In genomic region chr6:125988280-125988679, GRCh38 we compare ENCODE assay signal across 29 cellular contexts. TPM values are rescaled to one million over a fixed set of nuclear protein-coding genes. Genes with fewer than 3 reads are reported as not detected.
DNase-seq lines count a peak whose midpoint lies in the region; ATAC-seq, FAIRE-seq and TF ChIP-seq lines count a peak whose summit lies in the region.
"Had no signal": no experiment of that assay in that cellular context is flagged by ENCODE, and none has a peak within 500 bp of the region (broad histone marks: within the 10 kb centered on the region; RNA-seq: fewer than 3 reads in every experiment).

No MANE protein-coding gene starts in this region.

- ATAC-seq in HCT116 (no peak), PC-3 (no peak), GM21515 (IDR thresholded peaks at IDR 0.05; ENCODE audit: unreplicated experiment) (no peak), GM19351 (IDR thresholded peaks at IDR 0.05; ENCODE audit: unreplicated experiment) (no peak)
- ATAC-seq: left colon; stimulated activated naive B cell treated with anti-CD40 and anti-IgM and Interleukin-4, amounts not matched to agents 10 μg/mL and 1 μg/mL and 100 μg/mL, for 72 hours had no signal

- no peak overlapping the region for H3K4me3 ChIP-seq in BLaER1 treated with 17β-estradiol and CSF1 and Interleukin-3, amounts not matched to agents 10 nM and 100 nM
- H3K4me3 ChIP-seq in HCT116 (replicated peaks in 1 of 2; ENCODE audit: low read depth in 1 of 2, low read length in 2 of 2) (no peak overlapping the region), PC-3 (ENCODE audit: low read length) (no peak overlapping the region), keratinocyte (ENCODE audit: control insufficient read depth in 2 of 3, extremely low read depth in 1 of 3, insufficient read depth in 2 of 3, low read depth in 1 of 3, low read length in 3 of 3) (no peak overlapping the region)

- no peaks in the 10 kb centered on the region for H3K27me3 ChIP-seq in BLaER1 treated with 17β-estradiol and CSF1 and Interleukin-3, amounts not matched to agents 10 nM and 100 nM
- H3K27me3 ChIP-seq in HCT116 (ENCODE audit: insufficient read depth, low read length), result no peaks in the 10 kb centered on the region
- no peaks in the 10 kb centered on the region for H3K27me3 ChIP-seq in PC-3 (ENCODE audit: low read length)
- H3K27me3 ChIP-seq in keratinocyte (ENCODE audit: control insufficient read depth, extremely low read depth, insufficient read depth, low read length), result no peaks in the 10 kb centered on the region
- H3K27me3 ChIP-seq: BE2C had no signal

- H3K36me3 ChIP-seq in BLaER1 treated with 17β-estradiol and CSF1 and Interleukin-3, amounts not matched to agents 10 nM and 100 nM, result no peaks in the 10 kb centered on the region
- H3K36me3 ChIP-seq in HCT116 (ENCODE audit: control insufficient read depth in 1 of 2, insufficient read depth in 2 of 2, low read length in 2 of 2) (no peaks in the 10 kb centered on the region), PC-3 (ENCODE audit: low read depth, low read length) (no peaks in the 10 kb centered on the region), keratinocyte (ENCODE audit: control insufficient read depth in 2 of 2, extremely low read depth in 1 of 2, insufficient read depth in 2 of 2, low read length in 2 of 2) (no peaks in the 10 kb centered on the region)
- H3K36me3 ChIP-seq: BE2C, HAP-1 had no signal

- CTCF ChIA-PET in HCT116 (lab: Charles Lee) (interaction anchor here (0.8 kb wide), 1 partner anchor 24 kb away, joined by 3 read pairs; no protein-coding TSS in a partner anchor), PC-3 (lab: Charles Lee) (no interaction called here)

- peak overlapping the region in 8 of 11 experiments; percentile 2 to 86 (median 79); a peak in 4 of 22 replicates for H3K4me2 ChIP-seq in BLaER1 treated with 17β-estradiol and CSF1 and Interleukin-3, amounts not matched to agents 10 nM and 100 nM
- H3K4me2 ChIP-seq in HCT116 (ENCODE audit: low read length) (peak overlapping the region; percentile 88), PC-3 (ENCODE audit: low read length) (peak overlapping the region; percentile 85), keratinocyte (ENCODE audit: control insufficient read depth, extremely low read depth, insufficient read depth, low read depth, low read length) (peak overlapping the region; percentile 88)

- no peak for TF ChIP-seq RAD21 in HCT116 (IDR thresholded peaks at IDR 0.05; ENCODE audit: low read depth)

- no peaks in the 10 kb centered on the region for H3F3A ChIP-seq in PC-3 (ENCODE audit: low read length, unreplicated experiment)

- no TSS peak for BruUV-seq in HCT116 (replicated peaks; lab: Mats Ljungman, UMichigan)
- BruUV-seq in PC-3 (replicated peaks; lab: Mats Ljungman, UMichigan), result no TSS peak

- no peak for DNase-seq in HCT116 (ENCODE audit: low read depth, low spot score)
- no peak for DNase-seq in PC-3
- no peak for DNase-seq in keratinocyte (ENCODE audit: low read depth, low spot score)
- DNase-seq in NCI-H1105 (lab: John Stamatoyannopoulos, UW), result no peak
- DNase-seq in activated CD4-positive, alpha-beta T cell treated with anti-CD3 and anti-CD28 coated beads for 1 hour, result no peak
- DNase-seq: activated CD4-positive, alpha-beta T cell treated with anti-CD3 and anti-CD28 coated beads, Interleukin-2, amount 50 U/mL, for 48 hours; activated CD4-positive, CD25-positive, alpha-beta regulatory T cell; activated effector memory CD4-positive, alpha-beta T cell treated with Interleukin-2 at 50 U/mL for 16 hours; activated naive CD8-positive, alpha-beta T cell treated with anti-CD3 and anti-CD28 coated beads for 36 hours; BE2C; central memory CD4-positive, alpha-beta T cell; dermis blood vessel endothelial cell; left colon; naive B cell; NCI-H1417; NCI-H2081; NCI-H226; NCI-H748 treated with DMSO at 0.1 percent for 48 hours; Right ventricle myocardium superior; stimulated activated CD4-positive, alpha-beta T cell treated with anti-CD3 and anti-CD28 coated beads, Interleukin-4, amount 100 ng/mL, for 1 hour; stimulated activated naive B cell treated with anti-CD40 and anti-IgM and Interleukin-4, amounts not matched to agents 10 μg/mL and 1 μg/mL and 100 μg/mL, for 72 hours; SW 1271 had no signal

- no peak overlapping the region for H3K9ac ChIP-seq in BLaER1 treated with 17β-estradiol and CSF1 and Interleukin-3, amounts not matched to agents 10 nM and 100 nM
- H3K9ac ChIP-seq in HCT116 (ENCODE audit: low read length), result no peak overlapping the region
- H3K9ac ChIP-seq in PC-3 (ENCODE audit: low read length), result no peak overlapping the region
- no peak overlapping the region for H3K9ac ChIP-seq in keratinocyte (ENCODE audit: control insufficient read depth, extremely low read depth, insufficient read depth, low read length)

- peaks cover 6% of the 10 kb centered on the region; the same call in 1 of the 2 replicates for H3K9me2 ChIP-seq in HCT116 (ENCODE audit: insufficient read depth)
- no peaks in the 10 kb centered on the region for H3K9me2 ChIP-seq in PC-3 (replicated peaks; ENCODE audit: low read length)

- intact Hi-C loops in HCT116 (cut with micrococcal nuclease), result no loop called here
- intact Hi-C loops in PC-3 (cut with micrococcal nuclease), result no loop called here

- TF ChIP-seq CTCF in HCT116 (IDR thresholded peaks at IDR 0.05 in 2 of 3, conservative IDR thresholded peaks at IDR 0.05 in 1 of 3; ENCODE audit: borderline replicate concordance in 1 of 3, insufficient read depth in 1 of 3, low read depth in 2 of 3, low read length in 2 of 3), result no peak
- no peak for TF ChIP-seq CTCF in PC-3 (conservative IDR thresholded peaks at IDR 0.05; ENCODE audit: low read depth, low read length)
- TF ChIP-seq CTCF in keratinocyte (optimal IDR thresholded peaks at IDR 0.05 in 1 of 3, IDR thresholded peaks at IDR 0.05 in 1 of 3, conservative IDR thresholded peaks at IDR 0.05 in 1 of 3; ENCODE audit: extremely low read depth in 1 of 3, insufficient read depth in 2 of 3, low read length in 3 of 3), result no peak

- FAIRE-seq in keratinocyte (lab: Jason Lieb, UNC), result no peak
- FAIRE-seq: astrocyte, endothelial cell of umbilical vein, urothelium cell line had no signal

- dilution Hi-C loops in keratinocyte (cut with MboI; ENCODE audit: extremely low pct_ligation_motif_present, low sequenced_read_pairs), result no loop called here

- H3K4me1 ChIP-seq in BLaER1 treated with 17β-estradiol and CSF1 and Interleukin-3, amounts not matched to agents 10 nM and 100 nM, result peaks cover 10 to 27% (median 17%) of the 10 kb centered on the region in 10 experiments; a peak in 19 of 20 replicates
- H3K4me1 ChIP-seq in HCT116 (ENCODE audit: control insufficient read depth in 1 of 2, insufficient read depth in 2 of 2, low read length in 2 of 2), result peaks cover 7 to 39% of the 10 kb centered on the region in 2 experiments
- peaks cover 40% of the 10 kb centered on the region for H3K4me1 ChIP-seq in PC-3 (ENCODE audit: insufficient read depth, low read length)
- peaks cover 24% of the 10 kb centered on the region for H3K4me1 ChIP-seq in keratinocyte (ENCODE audit: control insufficient read depth, extremely low read depth, insufficient read depth, low read length)
- H3K4me1 ChIP-seq: BE2C had no signal

- H3K79me2 ChIP-seq in HCT116 (ENCODE audit: insufficient read depth, low read length) (peaks cover 78% of the 10 kb centered on the region), PC-3 (ENCODE audit: low read length) (peaks cover 84% of the 10 kb centered on the region), keratinocyte (ENCODE audit: control insufficient read depth, insufficient read depth, low read length) (peaks cover 55% of the 10 kb centered on the region)

- POLR2A ChIA-PET in HCT116 (lab: Charles Lee) (no interaction called here), PC-3 (lab: Charles Lee; ENCODE audit: unreplicated experiment) (no interaction called here)

- H3K9me1 ChIP-seq in keratinocyte (ENCODE audit: control insufficient read depth, extremely low read depth, insufficient read depth, low read length), result peaks cover 2% of the 10 kb centered on the region

- RAD21 ChIA-PET in HCT116 (lab: Charles Lee; ENCODE audit: low non-redundant PET in 1 of 2, low total read pairs in 2 of 2, uncharacterized antibody in 2 of 2, unreplicated experiment in 2 of 2), result no interaction called here

- no peaks in the 10 kb centered on the region for H3K9me3 ChIP-seq in BLaER1 treated with 17β-estradiol and CSF1 and Interleukin-3, amounts not matched to agents 10 nM and 100 nM (replicated peaks in 1 of 11)
- H3K9me3 ChIP-seq in HCT116 (ENCODE audit: control insufficient read depth in 1 of 2, insufficient read depth in 1 of 2, low read depth in 1 of 2, low read length in 2 of 2) (no peaks in the 10 kb centered on the region), PC-3 (ENCODE audit: low read length) (no peaks in the 10 kb centered on the region), keratinocyte (ENCODE audit: control insufficient read depth, low read depth, low read length) (no peaks in the 10 kb centered on the region)
- H3K9me3 ChIP-seq: BE2C, HAP-1 had no signal

- H4K20me1 ChIP-seq in BLaER1 treated with 17β-estradiol and CSF1 and Interleukin-3, amounts not matched to agents 10 nM and 100 nM, result peaks cover 0 to 14% (median 0%) of the 10 kb centered on the region in 11 experiments; a peak in 4 of 22 replicates
- H4K20me1 ChIP-seq in HCT116 (ENCODE audit: insufficient read depth) (peaks cover 7% of the 10 kb centered on the region; the same call in 1 of the 2 replicates), PC-3 (ENCODE audit: low read length) (peaks cover 5% of the 10 kb centered on the region), keratinocyte (ENCODE audit: control insufficient read depth, extremely low read depth, insufficient read depth, low read length) (peaks cover 3% of the 10 kb centered on the region)

- no peak for TF ChIP-seq POLR2A in HCT116 (IDR thresholded peaks at IDR 0.05; ENCODE audit: borderline replicate concordance, extremely low read depth, insufficient read depth, insufficient read length)

- H3K27ac ChIP-seq in BLaER1 treated with 17β-estradiol and CSF1 and Interleukin-3, amounts not matched to agents 10 nM and 100 nM, result no peak overlapping the region
- H3K27ac ChIP-seq in HCT116 (ENCODE audit: low read depth, low read length) (no peak overlapping the region), PC-3 (ENCODE audit: low read length) (no peak overlapping the region), keratinocyte (ENCODE audit: control insufficient read depth, insufficient read depth, low read length) (no peak overlapping the region)

- no peak overlapping the region for H2AFZ ChIP-seq in HCT116 (ENCODE audit: low read depth, low read length, poor library complexity, severe bottlenecking)
- H2AFZ ChIP-seq in PC-3 (ENCODE audit: low read length), result no peak overlapping the region
- H2AFZ ChIP-seq in keratinocyte (ENCODE audit: control insufficient read depth, low read length), result no peak overlapping the region

RNA-seq across cellular contexts. Expression of gene TRMT11, which starts 1.9 kb away (rescaled TPM):
- total RNA-seq in HCT116 (2021; ENCODE audit: unreplicated experiment) (41.8 TPM), PC-3 (2014; rRNA removed) (17.9 and 23.5 TPM in 2 replicates)
- 16.0 and 22.5 TPM in 2 replicates for polyA plus RNA-seq in HCT116 (2012)
- polyA plus RNA-seq in keratinocyte, result 14.7 to 23.0 TPM (median 15.0 TPM) in 3 replicates
- 14.9 TPM for polyA plus RNA-seq in keratinocyte (2011; ENCODE audit: low read depth)
- polyA plus RNA-seq in keratinocyte (2011; cell fraction: cytosol; rRNA removed), result 11.9 and 20.6 TPM in 2 replicates
- 23.0 and 33.3 TPM in 2 replicates for polyA plus RNA-seq in keratinocyte (2011; cell fraction: nucleus; rRNA removed)
- polyA plus RNA-seq in keratinocyte (2012; ENCODE audit: low replicate concordance), result 10.7 and 13.5 TPM in 2 replicates
- polyA minus RNA-seq in keratinocyte, result 1.1 to 30.8 TPM (median 9.2 TPM) in 3 replicates
- 6.5 TPM for polyA minus RNA-seq in keratinocyte (2011; cell fraction: cytosol; rRNA and poly(A)+ RNA removed)
- 19.7 and 29.3 TPM in 2 replicates for polyA minus RNA-seq in keratinocyte (2011; cell fraction: nucleus; rRNA and poly(A)+ RNA removed)

RNA-seq across cellular contexts. Expression of gene HINT3, which starts 31.7 kb away (rescaled TPM):
- total RNA-seq in HCT116 (2021; ENCODE audit: unreplicated experiment), result 12.7 TPM
- polyA plus RNA-seq in HCT116 (2012), result 5.6 and 7.9 TPM in 2 replicates
- 7.8 and 8.0 TPM in 2 replicates for total RNA-seq in PC-3 (2014; rRNA removed)
- polyA plus RNA-seq in keratinocyte, result 1.5 to 3.9 TPM (median 2.9 TPM) in 3 replicates
- polyA plus RNA-seq in keratinocyte (2011; ENCODE audit: low read depth), result 39.6 TPM
- polyA plus RNA-seq in keratinocyte (2011; cell fraction: cytosol; rRNA removed), result 3.5 and 4.5 TPM in 2 replicates
- polyA plus RNA-seq in keratinocyte (2011; cell fraction: nucleus; rRNA removed), result 1.9 TPM in 2 replicates
- 7.4 and 19.7 TPM in 2 replicates for polyA plus RNA-seq in keratinocyte (2012; ENCODE audit: low replicate concordance)
- polyA minus RNA-seq in keratinocyte, result 0.52 to 1.4 TPM (median 0.99 TPM) in 3 replicates
- 6.7 TPM for polyA minus RNA-seq in keratinocyte (2011; cell fraction: cytosol; rRNA and poly(A)+ RNA removed)
- 1.9 and 3.3 TPM in 2 replicates for polyA minus RNA-seq in keratinocyte (2011; cell fraction: nucleus; rRNA and poly(A)+ RNA removed)
